15 cellular contexts compared by ENCODE assay signal in genomic region chr3:188573286-188573928, GRCh38.
A peak's percentile ranks its signal among the peaks of the same experiment; 100 is the strongest.
DNase-seq lines count a peak whose midpoint lies in the region; ATAC-seq and TF ChIP-seq lines count a peak whose summit lies in the region.
"Had no signal": no experiment of that assay in that cellular context is flagged by ENCODE, and none has a peak within 500 bp of the region (broad histone marks: within the 10 kb centered on the region; RNA-seq: fewer than 3 reads in every experiment).

No MANE protein-coding gene starts in this region.

- CTCF ChIA-PET in WTC11 (lab: Charles Lee): interaction anchor here (0.6 to 1.8 kb wide), 6 partner anchors 11 to 1613 kb away, joined by 3 to 9 read pairs (median 4); no protein-coding TSS in a partner anchor

- no peaks in the 10 kb centered on the region for H3K79me2 ChIP-seq in mesendoderm (ENCODE audit: control insufficient read depth, insufficient read depth, low read length)

- H3K27ac Mint-ChIP-seq in CD14-positive monocyte (peak overlapping the region in 5 of 7 donors; percentile 2 to 60 (median 30)), WTC11 (peak overlapping the region; percentile 20)
- H3K27ac Mint-ChIP-seq: nephron had no signal

- no peak overlapping the region for H3K27ac ChIP-seq in mesendoderm (ENCODE audit: low read depth, low read length)
- H3K27ac ChIP-seq in coronary artery: peak overlapping the region in 1 of 2 donors; percentile 15
- H3K27ac ChIP-seq: left lung, SJCRH30 had no signal

- POLR2A ChIA-PET in WTC11 (lab: Charles Lee): interaction anchor here (1.0 kb wide), 1 partner anchor 10 kb away, joined by 3 read pairs; no protein-coding TSS in a partner anchor

- DNase-seq in CD14-positive monocyte (ENCODE audit: low spot score): no peak
- DNase-seq in MV-4-11 (lab: John Stamatoyannopoulos, UW): peak; percentile 53
- DNase-seq in WTC11 (ENCODE audit: low spot score): peak; percentile 18
- peak; percentile 31 for DNase-seq in mesendoderm
- no peak for DNase-seq in effector CD4-positive, alpha-beta T cell
- no peak for DNase-seq in SHP77 (lab: John Stamatoyannopoulos, UW)
- DNase-seq in coronary artery (ENCODE audit: low spot score): no peak
- DNase-seq: activated gamma-delta T cell treated with Interleukin-2 at 50 U/mL for 16 hours, COR-L47, hypothalamus, left lung, NCI-H82, SJCRH30 had no signal

- H2BK5ac ChIP-seq in mesendoderm (ENCODE audit: low read length): no peak overlapping the region

- no peak overlapping the region for H2BK120ac ChIP-seq in mesendoderm (ENCODE audit: low read depth, low read length)

- no peak overlapping the region for H3K4me3 ChIP-seq in mesendoderm (ENCODE audit: low read length)
- H3K4me3 ChIP-seq in coronary artery: no peak overlapping the region
- H3K4me3 ChIP-seq: left lung, SJCRH30 had no signal

- no peaks in the 10 kb centered on the region for H3K4me1 ChIP-seq in mesendoderm (ENCODE audit: control insufficient read depth, low read depth, low read length)
- H3K4me1 ChIP-seq: SJCRH30 had no signal

- H3K23ac ChIP-seq in mesendoderm (ENCODE audit: low read length): no peak overlapping the region

- H4K8ac ChIP-seq in mesendoderm (ENCODE audit: low read depth, low read length): no peak overlapping the region

- intact Hi-C loops in CD14-positive monocyte (cut with micrococcal nuclease): no loop called here

- H3K27me3 Mint-ChIP-seq in CD14-positive monocyte (ENCODE audit: low read depth in 3 of 3) (no peaks in the 10 kb centered on the region), WTC11 (ENCODE audit: low read depth) (no peaks in the 10 kb centered on the region)

- peaks cover 24% of the 10 kb centered on the region for H3K4me1 Mint-ChIP-seq in CD14-positive monocyte
- peaks cover 7% of the 10 kb centered on the region for H3K4me1 Mint-ChIP-seq in WTC11

- H3K36me3 ChIP-seq in mesendoderm (ENCODE audit: control insufficient read depth, insufficient read depth, low read length): no peaks in the 10 kb centered on the region
- H3K36me3 ChIP-seq: left lung, SJCRH30 had no signal

- peak; percentile 24 for TF ChIP-seq CTCF in CD14-positive monocyte (IDR thresholded peaks at IDR 0.05)
- TF ChIP-seq CTCF in WTC11 (IDR thresholded peaks at IDR 0.05): no peak
- TF ChIP-seq CTCF in coronary artery (IDR thresholded peaks at IDR 0.05): no peak

- H4K5ac ChIP-seq in mesendoderm (ENCODE audit: low read length): no peak overlapping the region

- ATAC-seq in WTC11 (peak; percentile 68), SK-N-SH treated with all-trans-retinoic acid at 6 μM for 48 hours (no peak)
- ATAC-seq: left lung had no signal

- H3K9ac ChIP-seq in mesendoderm (ENCODE audit: low read length): no peak overlapping the region

- H2BK15ac ChIP-seq in mesendoderm (replicated peaks; ENCODE audit: low read depth): no peak overlapping the region

- no peak overlapping the region for H3K56ac ChIP-seq in mesendoderm (ENCODE audit: low read length)

- no peaks in the 10 kb centered on the region for H3K79me1 ChIP-seq in mesendoderm (ENCODE audit: low read length)

- peaks cover 2 to 5% of the 10 kb centered on the region in 2 donors for H3K36me3 Mint-ChIP-seq in CD14-positive monocyte
- no peaks in the 10 kb centered on the region for H3K36me3 Mint-ChIP-seq in WTC11

- no peak overlapping the region for H3K4ac ChIP-seq in mesendoderm (ENCODE audit: low read depth, low read length)

- no peak overlapping the region for H3K18ac ChIP-seq in mesendoderm (ENCODE audit: low read length)

- H3K9me3 Mint-ChIP-seq in CD14-positive monocyte: no peaks in the 10 kb centered on the region
- no peaks in the 10 kb centered on the region for H3K9me3 Mint-ChIP-seq in WTC11
- H3K9me3 Mint-ChIP-seq: nephron had no signal

- H3K4me2 ChIP-seq in mesendoderm (ENCODE audit: low read length): no peak overlapping the region

- no peak overlapping the region for H2AK5ac ChIP-seq in mesendoderm (ENCODE audit: low read length)

- no peaks in the 10 kb centered on the region for H3K27me3 ChIP-seq in mesendoderm (ENCODE audit: insufficient read depth, low read length, poor library complexity)
- H3K27me3 ChIP-seq: left lung, SJCRH30 had no signal

- peak overlapping the region; percentile 7 to 80 for H3K4me3 Mint-ChIP-seq in CD14-positive monocyte
- no peak overlapping the region for H3K4me3 Mint-ChIP-seq in WTC11
- H3K4me3 Mint-ChIP-seq: nephron had no signal

- WGBS in mesendoderm (ENCODE audit: extremely low coverage, insufficient coverage, low lambda C conversion rate): no CpG with 5 or more reads among the region's 8 CpGs

TF ChIP-seq in WTC11, 78 proteins besides CTCF, POLR2A, EP300 and RAD21 (continues in another document):
- no peak for TF ChIP-seq E2F5 (CRISPR knock-in tag; IDR thresholded peaks at IDR 0.05)
- no peak for TF ChIP-seq ZNF512 (CRISPR knock-in tag; IDR thresholded peaks at IDR 0.05; ENCODE audit: borderline replicate concordance)
- no peak for TF ChIP-seq ZNF425 (CRISPR knock-in tag; conservative IDR thresholded peaks at IDR 0.05)

TF ChIP-seq in SK-N-SH treated with all-trans-retinoic acid at 6 μM for 48 hours, 23 proteins besides CTCF, POLR2A, EP300 and RAD21:
- no peak for TF ChIP-seq SNAI2 (CRISPR knock-in tag; IDR thresholded peaks at IDR 0.05)
- TF ChIP-seq BACH2 (CRISPR knock-in tag; IDR thresholded peaks at IDR 0.05; ENCODE audit: borderline replicate concordance): no peak
- no peak for TF ChIP-seq CSDC2 (CRISPR knock-in tag; IDR thresholded peaks at IDR 0.05)
- TF ChIP-seq, protein P1, sequence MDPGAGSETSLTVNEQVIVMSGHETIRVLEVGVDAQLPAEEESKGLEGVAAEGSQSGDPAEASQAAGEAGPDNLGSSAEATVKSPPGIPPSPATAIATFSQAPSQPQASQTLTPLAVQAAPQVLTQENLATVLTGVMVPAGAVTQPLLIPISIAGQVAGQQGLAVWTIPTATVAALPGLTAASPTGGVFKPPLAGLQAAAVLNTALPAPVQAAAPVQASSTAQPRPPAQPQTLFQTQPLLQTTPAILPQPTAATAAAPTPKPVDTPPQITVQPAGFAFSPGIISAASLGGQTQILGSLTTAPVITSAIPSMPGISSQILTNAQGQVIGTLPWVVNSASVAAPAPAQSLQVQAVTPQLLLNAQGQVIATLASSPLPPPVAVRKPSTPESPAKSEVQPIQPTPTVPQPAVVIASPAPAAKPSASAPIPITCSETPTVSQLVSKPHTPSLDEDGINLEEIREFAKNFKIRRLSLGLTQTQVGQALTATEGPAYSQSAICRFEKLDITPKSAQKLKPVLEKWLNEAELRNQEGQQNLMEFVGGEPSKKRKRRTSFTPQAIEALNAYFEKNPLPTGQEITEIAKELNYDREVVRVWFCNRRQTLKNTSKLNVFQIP (CRISPR knock-in tag; IDR thresholded peaks at IDR 0.05; ENCODE audit: borderline replicate concordance, low read depth): no peak
- no peak for TF ChIP-seq PATZ1 (CRISPR knock-in tag; IDR thresholded peaks at IDR 0.05; ENCODE audit: borderline replicate concordance)
- no peak for TF ChIP-seq ZFP3 (CRISPR knock-in tag; IDR thresholded peaks at IDR 0.05)
- TF ChIP-seq, protein P2, sequence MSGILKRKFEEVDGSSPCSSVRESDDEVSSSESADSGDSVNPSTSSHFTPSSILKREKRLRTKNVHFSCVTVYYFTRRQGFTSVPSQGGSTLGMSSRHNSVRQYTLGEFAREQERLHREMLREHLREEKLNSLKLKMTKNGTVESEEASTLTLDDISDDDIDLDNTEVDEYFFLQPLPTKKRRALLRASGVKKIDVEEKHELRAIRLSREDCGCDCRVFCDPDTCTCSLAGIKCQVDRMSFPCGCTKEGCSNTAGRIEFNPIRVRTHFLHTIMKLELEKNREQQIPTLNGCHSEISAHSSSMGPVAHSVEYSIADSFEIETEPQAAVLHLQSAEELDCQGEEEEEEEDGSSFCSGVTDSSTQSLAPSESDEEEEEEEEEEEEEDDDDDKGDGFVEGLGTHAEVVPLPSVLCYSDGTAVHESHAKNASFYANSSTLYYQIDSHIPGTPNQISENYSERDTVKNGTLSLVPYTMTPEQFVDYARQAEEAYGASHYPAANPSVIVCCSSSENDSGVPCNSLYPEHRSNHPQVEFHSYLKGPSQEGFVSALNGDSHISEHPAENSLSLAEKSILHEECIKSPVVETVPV (CRISPR knock-in tag; IDR thresholded peaks at IDR 0.05): no peak
- TF ChIP-seq PPARA (CRISPR knock-in tag; IDR thresholded peaks at IDR 0.05; ENCODE audit: borderline replicate concordance): no peak
- no peak for TF ChIP-seq OSR1 (CRISPR knock-in tag; IDR thresholded peaks at IDR 0.05)

Comparison
In these comparisons a context has a peak if more than half of its experiments do, and no peak if none do; other contexts are left out.
1. DNase-seq: peak in MV-4-11 (single experiment), WTC11 (single experiment) and mesendoderm (single experiment); none in CD14-positive monocyte (single experiment), effector CD4-positive, alpha-beta T cell (single experiment), SHP77 (0 of 2) and coronary artery (single experiment).